8 cellular contexts compared by ENCODE assay signal in genomic region chr20:23350007-23350854, GRCh38. TPM values are rescaled to one million over a fixed set of nuclear protein-coding genes. Genes with fewer than 3 reads are reported as not detected.
A peak's percentile ranks its signal among the peaks of the same experiment; 100 is the strongest.
DNase-seq lines count a peak whose midpoint lies in the region; ATAC-seq and TF ChIP-seq lines count a peak whose summit lies in the region.

Gene NXT1 (plus strand): TSS chr20:23350791. CDS start chr20:23354042, 3,251 bp downstream.

- peaks cover 17 to 25% of the 10 kb centered on the region in 2 donors for H3K4me1 ChIP-seq in left lung

- ATAC-seq in GM19395 (IDR thresholded peaks at IDR 0.05; ENCODE audit: unreplicated experiment) (peak; percentile 81), HG03565 (IDR thresholded peaks at IDR 0.05; ENCODE audit: unreplicated experiment) (peak; percentile 82), left lung (peak; percentile 94)

- peak within 1 kb of the TSS; percentile 95 for H3K27ac Mint-ChIP-seq in dendritic cell treated with granulocyte-macrophage colony-stimulating factor and Interleukin-4, amounts not matched to agents 40 ng/mL and 50 ng/mL, for 4 days

- H3K9me3 ChIP-seq in left lung = no peaks in the 10 kb centered on the region

- H3K27me3 Mint-ChIP-seq in dendritic cell treated with granulocyte-macrophage colony-stimulating factor and Interleukin-4, amounts not matched to agents 40 ng/mL and 50 ng/mL, for 4 days = peaks cover 5% of the 10 kb centered on the region

- H3K27me3 ChIP-seq in left lung = no peaks in the 10 kb centered on the region

- H3K4me3 Mint-ChIP-seq in dendritic cell treated with granulocyte-macrophage colony-stimulating factor and Interleukin-4, amounts not matched to agents 40 ng/mL and 50 ng/mL, for 4 days = peak within 1 kb of the TSS; percentile 84

- H3K36me3 Mint-ChIP-seq in dendritic cell treated with granulocyte-macrophage colony-stimulating factor and Interleukin-4, amounts not matched to agents 40 ng/mL and 50 ng/mL, for 4 days (ENCODE audit: low read depth) = peaks cover 17% of the 10 kb centered on the region

- intact Hi-C loops in dendritic cell treated with granulocyte-macrophage colony-stimulating factor and Interleukin-4, amounts not matched to agents 40 ng/mL and 50 ng/mL, for 4 days (cut with micrococcal nuclease) = loop anchor here (1.0 kb wide), 2 partner anchors 8 to 12 kb away; partner anchors contain the start of gene GZF1
- intact Hi-C loops in left lung (cut with DNase I) = no loop called here

- H3K9me3 Mint-ChIP-seq in dendritic cell treated with granulocyte-macrophage colony-stimulating factor and Interleukin-4, amounts not matched to agents 40 ng/mL and 50 ng/mL, for 4 days = no peaks in the 10 kb centered on the region

- peak; percentile 32 for TF ChIP-seq CTCF in C4-2B (conservative IDR thresholded peaks at IDR 0.05)
- no peak for TF ChIP-seq CTCF in left lung (IDR thresholded peaks at IDR 0.05)

- peaks cover 0 to 15% of the 10 kb centered on the region in 2 donors for H3K36me3 ChIP-seq in left lung

- H3K4me3 ChIP-seq in left lung = peak within 1 kb of the TSS; percentile 98

- H3K4me1 Mint-ChIP-seq in dendritic cell treated with granulocyte-macrophage colony-stimulating factor and Interleukin-4, amounts not matched to agents 40 ng/mL and 50 ng/mL, for 4 days (ENCODE audit: low read depth) = peaks cover 21% of the 10 kb centered on the region

- peak; percentile 98 for DNase-seq in NCI-H774 (lab: John Stamatoyannopoulos, UW)
- DNase-seq in activated CD4-positive, alpha-beta T cell treated with anti-CD3 and anti-CD28 coated beads, Interleukin-2, amount 50 U/mL, for 4 hours = peak; percentile 93 to 94
- DNase-seq in left lung = peak; percentile 96 to 97
- peak; percentile 92 to 96 for DNase-seq in stimulated activated CD4-positive, alpha-beta T cell treated with anti-CD3 and anti-CD28 coated beads, Interleukin-2, amount 100 ng/mL, for 48 hours

- H3K27ac ChIP-seq in C4-2B (peak within 1 kb of the TSS; percentile 87), left lung (peak within 1 kb of the TSS; percentile 99 to 100)

RNA-seq across cellular contexts. Expression of gene NXT1, which starts in this region (rescaled TPM):
- total RNA-seq in left lung = 10 to 100 TPM; 12.0 to 19.4 TPM

Comparison
In these comparisons a context has a peak if more than half of its experiments do, and no peak if none do; other contexts are left out.
1. Peak in every context shown above with its lines: DNase-seq, ATAC-seq, H3K4me3 ChIP-seq and H3K27ac ChIP-seq.